In genomic region chr15:29970402-29970695, GRCh38 we compare ENCODE assay signal across 22 cellular contexts.
DNase-seq lines count a peak whose midpoint lies in the region; ATAC-seq and TF ChIP-seq lines count a peak whose summit lies in the region.
"Had no signal": no experiment of that assay in that cellular context is flagged by ENCODE, and none has a peak within 500 bp of the region (broad histone marks: within the 10 kb centered on the region; RNA-seq: fewer than 3 reads in every experiment).

No MANE protein-coding gene starts in this region.

- peaks cover 72% of the 10 kb centered on the region for H3K27me3 ChIP-seq in osteoblast (ENCODE audit: insufficient read depth, low read length)

- no peaks in the 10 kb centered on the region for H3K9me3 ChIP-seq in HEK293 (ENCODE audit: control insufficient read depth, insufficient read depth, low read depth, low read length)
- no peaks in the 10 kb centered on the region for H3K9me3 ChIP-seq in osteoblast (ENCODE audit: low read depth, low read length)
- H3K9me3 ChIP-seq: body of pancreas, neutrophil had no signal

- TF ChIP-seq CTCF in HEK293 (tag by site-specific recombination; IDR thresholded peaks at IDR 0.05): no peak
- TF ChIP-seq CTCF in osteoblast (IDR thresholded peaks at IDR 0.05; ENCODE audit: extremely low read depth, low read depth, low read length): no peak

- H3K27ac ChIP-seq in HEK293 (ENCODE audit: extremely low read depth, low read depth, low read length) (no peak overlapping the region), angular gyrus (ENCODE audit: low read depth, low read length) (peak overlapping the region; percentile 95), osteoblast (ENCODE audit: low read depth, low read length) (no peak overlapping the region)
- H3K27ac ChIP-seq: body of pancreas, HL-60, neutrophil had no signal

- CTCF ChIA-PET in HEK293 (lab: Yijun Ruan, JAX): interaction anchor here (0.6 kb wide), 1 partner anchor 45 kb away, joined by 3 read pairs; no protein-coding TSS in a partner anchor

- DNase-seq in glomerular endothelial cell (ENCODE audit: extremely low read depth, low read depth, low spot score) (peak; percentile 5), osteoblast (ENCODE audit: insufficient read length, low spot score, missing footprints) (peak; percentile 13), C1 segment of cervical spinal cord (lab: John Stamatoyannopoulos, UW) (no peak)
- DNase-seq: activated CD4-positive, alpha-beta memory T cell treated with anti-CD3 and anti-CD28 coated beads for 36 hours; activated naive CD4-positive, alpha-beta T cell treated with anti-CD3 and anti-CD28 coated beads, Interleukin-2, amount 10 ng/mL, durations not matched to agents 7 days and 5 days; activated T-cell treated with anti-CD3 and anti-CD28 coated beads, Interleukin-2, amount 50 U/mL, for 1 hour; AML-193; body of pancreas; COR-L47; effector memory CD4-positive, alpha-beta T cell; H9; NCI-H1048; NCI-H524; right cardiac atrium; SHP77 had no signal

- H3K4me1 ChIP-seq in HEK293 (ENCODE audit: control insufficient read depth, insufficient read depth, low read length) (no peaks in the 10 kb centered on the region), osteoblast (ENCODE audit: insufficient read depth, low read length) (no peaks in the 10 kb centered on the region)
- H3K4me1 ChIP-seq: body of pancreas had no signal

- ATAC-seq in GM19395 (IDR thresholded peaks at IDR 0.05; ENCODE audit: unreplicated experiment): no peak
- ATAC-seq in HG03565 (IDR thresholded peaks at IDR 0.05; ENCODE audit: unreplicated experiment): no peak
- ATAC-seq in GM19467 (IDR thresholded peaks at IDR 0.05; ENCODE audit: unreplicated experiment): no peak
- ATAC-seq: body of pancreas, right cardiac atrium had no signal

- H3K79me2 ChIP-seq in osteoblast (ENCODE audit: insufficient read depth, low read length): no peaks in the 10 kb centered on the region

- H3K36me3 ChIP-seq in HEK293 (ENCODE audit: control insufficient read depth in 2 of 2, insufficient read depth in 1 of 2, low read length in 2 of 2) (no peaks in the 10 kb centered on the region), osteoblast (ENCODE audit: insufficient read depth, low read length) (no peaks in the 10 kb centered on the region)
- H3K36me3 ChIP-seq: neutrophil had no signal

- no peak overlapping the region for H2AFZ ChIP-seq in osteoblast (ENCODE audit: low read length)

- H4K20me1 ChIP-seq in osteoblast (ENCODE audit: insufficient read depth, low read length): no peaks in the 10 kb centered on the region

- H3K4me3 ChIP-seq in HEK293 (ENCODE audit: low read depth, low read length) (no peak overlapping the region), osteoblast (ENCODE audit: insufficient read depth, low read length) (no peak overlapping the region)
- H3K4me3 ChIP-seq: body of pancreas had no signal

- H3K4me2 ChIP-seq in osteoblast (ENCODE audit: insufficient read depth, low read length): no peak overlapping the region

- POLR2A ChIA-PET in HEK293 (lab: Yijun Ruan, JAX): no interaction called here

TF ChIP-seq in HEK293, 187 proteins besides CTCF, POLR2A, EP300 and RAD21:
- no peak for TF ChIP-seq ZFP3 (tag by site-specific recombination; IDR thresholded peaks at IDR 0.05; ENCODE audit: low read depth)
- TF ChIP-seq FEZF1 (tag by site-specific recombination; IDR thresholded peaks at IDR 0.05): peak; percentile 56

Comparison
In these comparisons a context has a peak if more than half of its experiments do, and no peak if none do; other contexts are left out.
1. DNase-seq: peak in glomerular endothelial cell (single experiment) and osteoblast (single experiment); none in C1 segment of cervical spinal cord (0 of 14).